In genomic region chr16:89395150-89396142, GRCh38 we compare ENCODE assay signal across 1 cellular context.
TF ChIP-seq lines count a peak whose summit lies in the region.

No MANE protein-coding gene starts in this region.

TF ChIP-seq in HepG2, 621 proteins besides CTCF, POLR2A, EP300 and RAD21 (continued from another document and continues in another):
- TF ChIP-seq REPIN1 (CRISPR knock-in tag; IDR thresholded peaks at IDR 0.05; ENCODE audit: borderline replicate concordance, low read depth) (peak; percentile 95), REST (IDR thresholded peaks at IDR 0.05; ENCODE audit: borderline replicate concordance in 1 of 2, low read depth in 1 of 2, low read length in 2 of 2) (peak in 1 of 2 experiments; percentile 73; a peak in 2 of 4 replicates), RXRB (CRISPR knock-in tag; IDR thresholded peaks at IDR 0.05; ENCODE audit: borderline replicate concordance) (peak; percentile 98), MAFG (CRISPR knock-in tag; IDR thresholded peaks at IDR 0.05) (no peak), CERS6 (CRISPR knock-in tag; IDR thresholded peaks at IDR 0.05) (no peak), ZUFSP (CRISPR knock-in tag; IDR thresholded peaks at IDR 0.05; ENCODE audit: borderline replicate concordance) (no peak), MED13 (CRISPR knock-in tag; IDR thresholded peaks at IDR 0.05) (peak; percentile 65; the same call in 1 of the 2 replicates), RBAK (CRISPR knock-in tag; IDR thresholded peaks at IDR 0.05) (peak; percentile 85), TARDBP (CRISPR knock-in tag; IDR thresholded peaks at IDR 0.05) (peak; percentile 100), ZNF598 (CRISPR knock-in tag; IDR thresholded peaks at IDR 0.05; ENCODE audit: borderline replicate concordance) (peak; percentile 96; the same call in 1 of the 2 replicates), ARID4A (CRISPR knock-in tag; IDR thresholded peaks at IDR 0.05; ENCODE audit: borderline replicate concordance) (peak; percentile 99), ZNF800 (CRISPR knock-in tag; IDR thresholded peaks at IDR 0.05) (peak; percentile 94), USF2 (IDR thresholded peaks at IDR 0.05; ENCODE audit: low read depth, low read length) (peak; percentile 96), USF2 (CRISPR knock-in tag; IDR thresholded peaks at IDR 0.05; ENCODE audit: borderline replicate concordance) (peak; percentile 91; the same call in 1 of the 2 replicates), ZBTB3 (CRISPR knock-in tag; IDR thresholded peaks at IDR 0.05; ENCODE audit: borderline replicate concordance, low read depth) (peak; percentile 92), NR2F2 (IDR thresholded peaks at IDR 0.05; ENCODE audit: borderline replicate concordance, low read depth) (peak; percentile 54; the same call in 1 of the 2 replicates), SNAPC5 (CRISPR knock-in tag; IDR thresholded peaks at IDR 0.05; ENCODE audit: borderline replicate concordance) (peak; percentile 76; the same call in 1 of the 2 replicates), ZNF275 (CRISPR knock-in tag; IDR thresholded peaks at IDR 0.05; ENCODE audit: borderline replicate concordance) (peak; percentile 91), IRF1 (CRISPR knock-in tag; IDR thresholded peaks at IDR 0.05; ENCODE audit: low read depth) (no peak), TBX2 (CRISPR knock-in tag; IDR thresholded peaks at IDR 0.05; ENCODE audit: borderline replicate concordance) (peak; percentile 99), RXRA (CRISPR knock-in tag; IDR thresholded peaks at IDR 0.05) (peak; percentile 98), ZNF24 (IDR thresholded peaks at IDR 0.05) (no peak), FOXO4 (CRISPR knock-in tag; conservative IDR thresholded peaks at IDR 0.05) (no peak), CSRNP2 (CRISPR knock-in tag; conservative IDR thresholded peaks at IDR 0.05; ENCODE audit: low read depth) (no peak), ZNF382 (CRISPR knock-in tag; IDR thresholded peaks at IDR 0.05; ENCODE audit: borderline replicate concordance) (no peak), TFE3 (CRISPR knock-in tag; IDR thresholded peaks at IDR 0.05) (peak; percentile 94), ZNF335 (CRISPR knock-in tag; IDR thresholded peaks at IDR 0.05) (peak; percentile 89)
